ENCODE assay signal across 12 cellular contexts in the genomic region with DNA sequence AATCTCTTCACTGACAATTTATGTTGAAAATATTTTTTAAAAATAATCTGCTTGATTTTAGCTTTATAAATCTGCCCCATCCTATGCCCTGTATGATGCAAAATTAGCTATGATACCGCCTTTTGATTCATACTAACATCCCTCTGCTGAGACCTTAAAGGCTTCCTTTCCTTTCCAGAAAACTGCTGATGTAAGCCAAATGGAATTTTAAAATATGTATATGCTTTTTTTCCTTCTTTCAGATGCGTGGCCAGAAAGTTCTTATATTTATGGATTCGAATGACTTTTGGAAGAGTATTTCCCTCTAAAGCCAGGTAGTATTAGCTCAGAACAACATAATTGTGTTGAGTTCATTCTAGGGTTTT. TPM values are rescaled to one million over a fixed set of nuclear protein-coding genes. Genes with fewer than 3 reads are reported as not detected.
DNase-seq lines count a peak whose midpoint lies in the region; ATAC-seq and TF ChIP-seq lines count a peak whose summit lies in the region.
"Had no signal": no experiment of that assay in that cellular context is flagged by ENCODE, and none has a peak within 500 bp of the region (broad histone marks: within the 10 kb centered on the region; RNA-seq: fewer than 3 reads in every experiment).

No MANE protein-coding gene starts in this region.

- WGBS in adrenal gland, 4 donors: 30 to 37% (median 34%) methylated on average over 3 of the region's 3 CpGs

- ATAC-seq in HG02798 (IDR thresholded peaks at IDR 0.05; ENCODE audit: poor library complexity, unreplicated experiment) (no peak), HG02981 (IDR thresholded peaks at IDR 0.05; ENCODE audit: unreplicated experiment) (no peak)

- H3K4me3 ChIP-seq in adrenal gland: no peak overlapping the region
- H3K4me3 ChIP-seq in fibroblast of villous mesenchyme (ENCODE audit: low read depth, low read length): no peak overlapping the region
- H3K4me3 ChIP-seq in skeletal muscle cell (ENCODE audit: low read depth, low read length): no peak overlapping the region
- H3K4me3 ChIP-seq: mucosa of descending colon, skin epidermis had no signal

- TF ChIP-seq CTCF in adrenal gland (IDR thresholded peaks at IDR 0.05) (no peak), fibroblast of villous mesenchyme (IDR thresholded peaks at IDR 0.05; ENCODE audit: insufficient read depth, low read depth, low read length) (no peak)

- peaks cover 28 to 29% of the 10 kb centered on the region in 2 donors for H3K4me1 ChIP-seq in adrenal gland (replicated peaks in 1 of 2)

- peaks cover 0 to 5% of the 10 kb centered on the region in 2 donors for H3K36me3 ChIP-seq in adrenal gland (replicated peaks in 1 of 2)

- peak; percentile 19 for DNase-seq in LHCN-M2 (ENCODE audit: low read depth)
- no peak for DNase-seq in adrenal gland
- DNase-seq in fibroblast of villous mesenchyme (ENCODE audit: low read depth): peak; percentile 31
- DNase-seq in skeletal muscle cell (ENCODE audit: low read depth): peak; percentile 5
- no peak for DNase-seq in NCI-H524 treated with DMSO at 0.1 percent for 48 hours (lab: John Stamatoyannopoulos, UW)
- DNase-seq: activated effector memory CD4-positive, alpha-beta T cell treated with anti-CD3 and anti-CD28 coated beads, Interleukin-2, amount 50 U/mL, for 16 hours; effector CD8-positive, alpha-beta T cell; NCI-H2171 had no signal

- H3K27me3 ChIP-seq in adrenal gland: no peaks in the 10 kb centered on the region

- no peak for TF ChIP-seq POLR2A in adrenal gland (IDR thresholded peaks at IDR 0.05)

- no peaks in the 10 kb centered on the region for H3K9me3 ChIP-seq in adrenal gland (replicated peaks in 1 of 3)
- H3K9me3 ChIP-seq: mucosa of descending colon had no signal

- H3K27ac ChIP-seq in adrenal gland: peak overlapping the region; percentile 31 to 87 (median 70)

- intact Hi-C loops in adrenal gland (cut with DNase I): no loop called here

RNA-seq across cellular contexts. Expression of a gene that starts 34.5 kb away (rescaled TPM):
- 15.3 and 16.0 TPM in 2 replicates for total RNA-seq in LHCN-M2 (2014; rRNA removed)
- polyA plus RNA-seq in LHCN-M2 (2012): 6.7 TPM
- 10 to 100 TPM; 15.1 to 48.3 (median 33.1) TPM for total RNA-seq in adrenal gland
- polyA plus RNA-seq in adrenal gland: 100 to 1,000 TPM in 1 of 3 donors, 10 to 100 TPM in 2; 13.4 to 130 (median 84.0) TPM
- 15.5 and 17.1 TPM in 2 replicates for total RNA-seq in fibroblast of villous mesenchyme

RNA-seq across cellular contexts. Expression of a gene that starts 41.2 kb away (rescaled TPM):
- 11.9 and 12.3 TPM in 2 replicates for total RNA-seq in LHCN-M2 (2014; rRNA removed)
- polyA plus RNA-seq in LHCN-M2 (2012): 14.0 TPM
- 10 to 100 TPM in 7 of 8 donors, 1 to 10 TPM in 1; 9.2 to 32.8 (median 23.6) TPM for total RNA-seq in adrenal gland
- polyA plus RNA-seq in adrenal gland: 10 to 100 TPM; 14.1 to 29.3 (median 20.2) TPM
- 13.5 and 25.0 TPM in 2 replicates for total RNA-seq in fibroblast of villous mesenchyme

Comparison
In these comparisons a context has a peak if more than half of its experiments do, and no peak if none do; other contexts are left out.
1. DNase-seq: peak in LHCN-M2 (single experiment), fibroblast of villous mesenchyme (single experiment) and skeletal muscle cell (single experiment); none in adrenal gland (0 of 7) and NCI-H524 treated with DMSO at 0.1 percent for 48 hours (single experiment).